Comparison of ENCODE assay signal across 11 cellular contexts in genomic region chr17:41249637-41250240, GRCh38. TPM values are rescaled to one million over a fixed set of nuclear protein-coding genes. Genes with fewer than 3 reads are reported as not detected.
"Had no signal": no experiment of that assay in that cellular context is flagged by ENCODE, and none has a peak within 500 bp of the region (broad histone marks: within the 10 kb centered on the region; RNA-seq: fewer than 3 reads in every experiment).

Gene KRTAP9-4, plus strand, starts transcription at chr17:41249687. Its CDS starts 34 bp downstream, at chr17:41249721.

RNA-seq across cellular contexts. Expression of gene KRTAP9-4, which starts in this region (rescaled TPM):
- total RNA-seq: HepG2; HT1080; IMR-90; K562; M059J; NCI-H460; PC-9; Peyer's patch; Right ventricle myocardium inferior; RPMI7951; T-helper 1 cell treated with Interleukin-12 subunit alpha and Interleukin-12 subunit beta and Interleukin-4 antibody, amounts not matched to agents 30 ng/mL and 1 ng/mL, for 36 hours had no signal
